9 cellular contexts compared by ENCODE assay signal in genomic region chr14:103122578-103123127, GRCh38. TPM values are rescaled to one million over a fixed set of nuclear protein-coding genes. Genes with fewer than 3 reads are reported as not detected.
DNase-seq lines count a peak whose midpoint lies in the region; ATAC-seq and TF ChIP-seq lines count a peak whose summit lies in the region.
"Had no signal": no experiment of that assay in that cellular context is flagged by ENCODE, and none has a peak within 500 bp of the region (broad histone marks: within the 10 kb centered on the region; RNA-seq: fewer than 3 reads in every experiment).

No MANE protein-coding gene starts in this region.

- no peak overlapping the region for H4K5ac ChIP-seq in H9 (ENCODE audit: insufficient read length, low read depth, low read length)

- no peak overlapping the region for H3K27ac Mint-ChIP-seq in H9
- no peak overlapping the region for H3K27ac Mint-ChIP-seq in stimulated activated naive CD8-positive, alpha-beta T cell treated with anti-CD3 and anti-CD28 coated beads, Interleukin-15, amount 100 ng/mL, for 72 hours

- H3K36me3 ChIP-seq in iPS-18a (ENCODE audit: control insufficient read depth, low read depth, low read length): no peaks in the 10 kb centered on the region

- peak overlapping the region; percentile 61; the same call in 1 of the 2 replicates for H3K14ac ChIP-seq in H9 (ENCODE audit: insufficient read depth, low read length)

- H3K27me3 Mint-ChIP-seq in H9 (ENCODE audit: low read depth): peaks cover 32% of the 10 kb centered on the region
- peaks cover 49% of the 10 kb centered on the region for H3K27me3 Mint-ChIP-seq in stimulated activated naive CD8-positive, alpha-beta T cell treated with anti-CD3 and anti-CD28 coated beads, Interleukin-15, amount 100 ng/mL, for 72 hours

- peaks cover 5% of the 10 kb centered on the region for H4K20me1 ChIP-seq in H9 (ENCODE audit: control insufficient read depth, insufficient read depth, insufficient read length)

- no peak overlapping the region for H2BK5ac ChIP-seq in H9 (ENCODE audit: insufficient read length, low read length)

- no peak overlapping the region for H3K23ac ChIP-seq in H9 (ENCODE audit: insufficient read length, low read depth, low read length)

- H3K79me1 ChIP-seq in H9 (ENCODE audit: insufficient read depth, low read depth, low read length, poor library complexity, severe bottlenecking): no peaks in the 10 kb centered on the region

- H3K27me3 ChIP-seq in H9 (ENCODE audit: insufficient read depth, low read length) (no peaks in the 10 kb centered on the region), iPS-18a (ENCODE audit: control insufficient read depth, insufficient read depth, low read length) (peaks cover 40% of the 10 kb centered on the region)

- H3K9ac ChIP-seq in H9 (ENCODE audit: extremely low read depth, insufficient read length, low read length): no peak overlapping the region
- peak overlapping the region; percentile 16 for H3K9ac ChIP-seq in iPS-18a (ENCODE audit: low read length)

- H2BK15ac ChIP-seq in H9 (ENCODE audit: low read depth, low read length): no peak overlapping the region

- no peak overlapping the region for H3K56ac ChIP-seq in H9 (ENCODE audit: insufficient read length, low read depth, low read length)

- H4K91ac ChIP-seq in H9 (ENCODE audit: insufficient read length, low read depth, low read length): no peak overlapping the region

- H3K4me3 ChIP-seq in iPS-18a (ENCODE audit: low read length): peak overlapping the region; percentile 49

- no peak overlapping the region for H3K4ac ChIP-seq in H9 (ENCODE audit: low read depth, low read length)

- H4K8ac ChIP-seq in H9 (replicated peaks; ENCODE audit: insufficient read length, low read depth, low read length): no peak overlapping the region

- no peak overlapping the region for H3T11ph ChIP-seq in H9 (ENCODE audit: low read length)

- H3K79me2 ChIP-seq in H9 (ENCODE audit: insufficient read depth, low read length): no peaks in the 10 kb centered on the region

- peak overlapping the region; percentile 5 for H3K4me2 ChIP-seq in H9 (ENCODE audit: insufficient read depth, insufficient read length, low read length)

- H3K23me2 ChIP-seq in H9 (ENCODE audit: insufficient read length, low read depth, low read length, poor library complexity, severe bottlenecking): no peaks in the 10 kb centered on the region

- no peak overlapping the region for H2BK120ac ChIP-seq in H9 (ENCODE audit: low read depth, low read length, poor library complexity, severe bottlenecking)

- peak; percentile 72 for DNase-seq in H9
- DNase-seq in stimulated activated naive CD8-positive, alpha-beta T cell treated with anti-CD3 and anti-CD28 coated beads, Interleukin-15, amount 100 ng/mL, for 72 hours: no peak
- no peak for DNase-seq in activated CD4-positive, CD25-positive, alpha-beta regulatory T cell treated with anti-CD3 and anti-CD28 coated beads, Interleukin-2, amount 50 U/mL, for 72 hours

- H2AK5ac ChIP-seq in H9 (ENCODE audit: insufficient read length, low read length): no peak overlapping the region

- no peak overlapping the region for H2BK20ac ChIP-seq in H9 (ENCODE audit: low read depth, low read length, poor library complexity, severe bottlenecking)

- peaks cover 4% of the 10 kb centered on the region; the same call in 1 of the 2 replicates for H3K4me1 ChIP-seq in H9 (ENCODE audit: insufficient read depth, low read length)
- peaks cover 12% of the 10 kb centered on the region for H3K4me1 ChIP-seq in iPS-18a (ENCODE audit: control insufficient read depth, low read depth, low read length)

- H2BK12ac ChIP-seq in H9 (ENCODE audit: insufficient read length, low read depth, low read length): no peak overlapping the region

- no CpG with 5 or more reads among the region's 28 CpGs for WGBS in H9 (ENCODE audit: extremely low coverage, insufficient read length, low lambda C conversion rate)

- H3K18ac ChIP-seq in H9 (ENCODE audit: insufficient read length, low read depth, low read length): no peak overlapping the region

- no peak overlapping the region for H3K27ac ChIP-seq in H9 (ENCODE audit: insufficient read length, low read depth, low read length)
- no peak overlapping the region for H3K27ac ChIP-seq in iPS-18a (ENCODE audit: low read length)

- peak; percentile 26 for ATAC-seq in SK-N-SH treated with all-trans-retinoic acid at 6 μM for 48 hours
- ATAC-seq in stimulated activated naive CD8-positive, alpha-beta T cell treated with anti-CD3 and anti-CD28 coated beads, Interleukin-15, amount 100 ng/mL, for 72 hours: peak; percentile 9
- no peak for ATAC-seq in HG02973 (IDR thresholded peaks at IDR 0.05; ENCODE audit: unreplicated experiment)
- ATAC-seq in GM18907 (IDR thresholded peaks at IDR 0.05; ENCODE audit: unreplicated experiment): no peak

- H3K9me3 Mint-ChIP-seq in H9: no peaks in the 10 kb centered on the region
- no peaks in the 10 kb centered on the region for H3K9me3 Mint-ChIP-seq in stimulated activated naive CD8-positive, alpha-beta T cell treated with anti-CD3 and anti-CD28 coated beads, Interleukin-15, amount 100 ng/mL, for 72 hours

- H2AFZ ChIP-seq in H9 (ENCODE audit: low read length): no peak overlapping the region

- peak overlapping the region; percentile 57 to 68; a peak in 4 of 5 replicates for H3K4me3 Mint-ChIP-seq in H9
- H3K4me3 Mint-ChIP-seq in stimulated activated naive CD8-positive, alpha-beta T cell treated with anti-CD3 and anti-CD28 coated beads, Interleukin-15, amount 100 ng/mL, for 72 hours: peak overlapping the region; percentile 35 to 72

- peaks cover 17 to 26% of the 10 kb centered on the region in 2 experiments for H3K4me1 Mint-ChIP-seq in H9
- H3K4me1 Mint-ChIP-seq in stimulated activated naive CD8-positive, alpha-beta T cell treated with anti-CD3 and anti-CD28 coated beads, Interleukin-15, amount 100 ng/mL, for 72 hours: peaks cover 13% of the 10 kb centered on the region

- H3K36me3 Mint-ChIP-seq in H9 (ENCODE audit: insufficient read depth in 1 of 3, low read depth in 3 of 3): peaks cover 0 to 3% (median 0%) of the 10 kb centered on the region in 3 experiments; a peak in 2 of 7 replicates

- no peaks in the 10 kb centered on the region for H3K9me3 ChIP-seq in H9 (ENCODE audit: control insufficient read depth, low read depth, low read length)
- no peaks in the 10 kb centered on the region for H3K9me3 ChIP-seq in iPS-18a (ENCODE audit: control insufficient read depth, low read depth, low read length)

- no peak for TF ChIP-seq CTCF in H9 (conservative IDR thresholded peaks at IDR 0.05)

TF ChIP-seq in SK-N-SH treated with all-trans-retinoic acid at 6 μM for 48 hours, 23 proteins besides CTCF, POLR2A, EP300 and RAD21 (continues in another document):
- no peak for TF ChIP-seq RARB (CRISPR knock-in tag; IDR thresholded peaks at IDR 0.05)
- no peak for TF ChIP-seq CSRNP3 (CRISPR knock-in tag; IDR thresholded peaks at IDR 0.05)
- TF ChIP-seq, protein P1, sequence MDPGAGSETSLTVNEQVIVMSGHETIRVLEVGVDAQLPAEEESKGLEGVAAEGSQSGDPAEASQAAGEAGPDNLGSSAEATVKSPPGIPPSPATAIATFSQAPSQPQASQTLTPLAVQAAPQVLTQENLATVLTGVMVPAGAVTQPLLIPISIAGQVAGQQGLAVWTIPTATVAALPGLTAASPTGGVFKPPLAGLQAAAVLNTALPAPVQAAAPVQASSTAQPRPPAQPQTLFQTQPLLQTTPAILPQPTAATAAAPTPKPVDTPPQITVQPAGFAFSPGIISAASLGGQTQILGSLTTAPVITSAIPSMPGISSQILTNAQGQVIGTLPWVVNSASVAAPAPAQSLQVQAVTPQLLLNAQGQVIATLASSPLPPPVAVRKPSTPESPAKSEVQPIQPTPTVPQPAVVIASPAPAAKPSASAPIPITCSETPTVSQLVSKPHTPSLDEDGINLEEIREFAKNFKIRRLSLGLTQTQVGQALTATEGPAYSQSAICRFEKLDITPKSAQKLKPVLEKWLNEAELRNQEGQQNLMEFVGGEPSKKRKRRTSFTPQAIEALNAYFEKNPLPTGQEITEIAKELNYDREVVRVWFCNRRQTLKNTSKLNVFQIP (CRISPR knock-in tag; IDR thresholded peaks at IDR 0.05; ENCODE audit: borderline replicate concordance, low read depth): no peak
- TF ChIP-seq TSHZ2 (CRISPR knock-in tag; IDR thresholded peaks at IDR 0.05): no peak
- TF ChIP-seq BACH2 (CRISPR knock-in tag; IDR thresholded peaks at IDR 0.05; ENCODE audit: borderline replicate concordance): no peak

RNA-seq across cellular contexts. Expression of gene TNFAIP2, which starts 0.6 kb away (rescaled TPM):
- 29.3 and 29.7 TPM in 2 replicates for total RNA-seq in H9 (2021)

RNA-seq across cellular contexts. Expression of gene EXOC3L4, which starts 28.1 kb away (rescaled TPM):
- 0.39 and 0.42 TPM in 2 replicates for total RNA-seq in H9 (2021)
- total RNA-seq: glomerular endothelial cell; T-helper 2 cell treated with Interferon-gamma antibody and Interleukin-4, amounts not matched to agents 100 ng/mL and 5 ng/mL, for 36 hours had no signal

RNA-seq across cellular contexts. Expression of gene LBHD2, which starts 38.6 kb away (rescaled TPM):
- total RNA-seq in H9 (2021): not detected in 2 replicates
- total RNA-seq: glomerular endothelial cell; T-helper 2 cell treated with Interferon-gamma antibody and Interleukin-4, amounts not matched to agents 100 ng/mL and 5 ng/mL, for 36 hours had no signal

Comparison
In these comparisons a context has a peak if more than half of its experiments do, and no peak if none do; other contexts are left out.
1. ATAC-seq: peak in SK-N-SH treated with all-trans-retinoic acid at 6 μM for 48 hours (single experiment) and stimulated activated naive CD8-positive, alpha-beta T cell treated with anti-CD3 and anti-CD28 coated beads, Interleukin-15, amount 100 ng/mL, for 72 hours (single experiment); none in HG02973 (single experiment) and GM18907 (single experiment).